8 cellular contexts compared by ENCODE assay signal in the genomic region with DNA sequence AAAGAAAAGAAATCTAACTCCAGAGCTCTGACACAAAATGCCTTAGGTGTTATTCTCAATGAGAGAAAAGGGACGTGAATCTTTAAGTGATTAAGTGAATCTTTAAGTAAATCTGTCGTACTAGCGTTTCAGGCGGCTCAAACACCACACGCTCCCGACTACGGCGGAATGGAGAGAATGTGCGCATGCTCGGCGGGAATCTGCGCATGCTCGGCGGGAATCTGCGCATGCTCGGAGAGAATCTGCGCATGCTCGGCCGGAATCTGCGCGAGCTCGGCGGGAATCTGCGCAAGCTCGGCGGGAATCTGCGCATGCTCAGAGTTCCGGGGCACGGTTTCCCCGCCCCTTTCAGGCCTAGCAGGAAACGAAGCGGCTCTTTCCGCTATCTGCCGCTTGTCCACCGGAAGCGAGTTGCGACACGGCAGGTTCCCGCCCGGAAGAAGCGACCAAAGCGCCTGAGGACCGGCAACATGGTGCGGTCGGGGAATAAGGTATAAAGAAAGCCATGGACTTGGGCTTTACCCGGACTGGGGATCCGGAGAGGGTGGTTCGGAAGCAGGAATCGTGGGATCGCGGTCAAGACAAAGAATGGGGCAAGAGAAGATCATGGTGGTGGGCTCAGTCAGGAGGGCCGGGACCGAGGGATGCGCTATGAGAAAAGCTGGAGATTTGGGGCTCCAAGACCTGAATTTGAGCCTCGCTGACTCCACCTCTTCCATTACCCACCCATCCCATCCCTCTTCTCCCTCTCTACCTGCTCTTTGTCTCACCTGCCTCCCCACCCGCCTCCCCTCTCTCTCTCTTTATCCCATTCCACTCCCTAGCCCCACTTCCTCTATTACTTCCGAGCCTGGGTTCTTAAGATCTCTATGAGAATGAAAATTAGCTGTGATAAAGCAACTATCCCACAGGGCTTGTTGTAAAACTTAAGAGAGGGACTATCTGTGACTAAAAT. TPM values are rescaled to one million over a fixed set of nuclear protein-coding genes. Genes with fewer than 3 reads are reported as not detected.
A peak's percentile ranks its signal among the peaks of the same experiment; 100 is the strongest.
DNase-seq lines count a peak whose midpoint lies in the region; ATAC-seq, FAIRE-seq and TF ChIP-seq lines count a peak whose summit lies in the region.

A gene (plus strand): TSS at position 382 of the 955 bp plus-strand sequence. CDS start 89 bp downstream, at position 471.

- CTCF ChIA-PET in activated B cell treated with CpG ODN at 0.5 μM for 24 hours (lab: Charles Lee): interaction anchor here (0.6 to 2.9 kb wide), 4 partner anchors 27 to 557 kb away, joined by 3 to 18 read pairs (median 4); no protein-coding TSS in a partner anchor

- peaks cover 0 to 3% of the 10 kb centered on the region in 2 donors for H3K36me3 ChIP-seq in small intestine (ENCODE audit: control insufficient read depth in 2 of 2, insufficient read depth in 2 of 2, low read length in 2 of 2)

- ATAC-seq in GM19025 (IDR thresholded peaks at IDR 0.05; ENCODE audit: low read depth, unreplicated experiment): peak; percentile 47
- ATAC-seq in HG03280 (IDR thresholded peaks at IDR 0.05; ENCODE audit: unreplicated experiment): peak; percentile 56
- peak; percentile 88 for ATAC-seq in activated B cell treated with CpG ODN at 0.5 μM for 24 hours (ENCODE audit: low read depth)

- H3K4me1 ChIP-seq in small intestine (ENCODE audit: control insufficient read depth in 2 of 2, insufficient read depth in 1 of 2, low read depth in 1 of 2, low read length in 1 of 2): peaks cover 0 to 4% of the 10 kb centered on the region in 2 donors

- peak within 1 kb of the TSS; percentile 99 for H3K4me3 Mint-ChIP-seq in activated B cell treated with CpG ODN at 0.5 μM for 24 hours

- H3K27ac ChIP-seq in small intestine (ENCODE audit: low read depth in 1 of 2, low read length in 1 of 2): peak within 1 kb of the TSS; percentile 73 to 96

- no peaks in the 10 kb centered on the region for H3K27me3 ChIP-seq in small intestine (ENCODE audit: control insufficient read depth in 2 of 2, insufficient read depth in 2 of 2, low read length in 2 of 2)

- DNase-seq in AG08395 (ENCODE audit: low spot score) (peak; percentile 98), NCI-H345 treated with DMSO at 0.1 percent for 48 hours (lab: John Stamatoyannopoulos, UW; ENCODE audit: unreplicated experiment) (peak; percentile 96), activated B cell treated with CpG ODN at 0.5 μM for 24 hours (peak; percentile 93), cardiac fibroblast (ENCODE audit: low read depth in 2 of 2) (peak; percentile 97 to 98), iPS-NIHi11 (ENCODE audit: low spot score) (peak; percentile 89), small intestine (peak; percentile 97)

- H3K27ac Mint-ChIP-seq in activated B cell treated with CpG ODN at 0.5 μM for 24 hours: peak within 1 kb of the TSS; percentile 99

- H3K9me3 ChIP-seq in small intestine (ENCODE audit: control insufficient read depth, low read depth): no peaks in the 10 kb centered on the region

- intact Hi-C loops in activated B cell treated with CpG ODN at 0.5 μM for 24 hours (cut with micrococcal nuclease): loop anchor here (1.0 to 2.0 kb wide), 3 partner anchors 28 to 303 kb away; a partner anchor contains a TSS

- peaks cover 57% of the 10 kb centered on the region for H3K4me1 Mint-ChIP-seq in activated B cell treated with CpG ODN at 0.5 μM for 24 hours

- peaks cover 49% of the 10 kb centered on the region for H3K36me3 Mint-ChIP-seq in activated B cell treated with CpG ODN at 0.5 μM for 24 hours (ENCODE audit: low read depth)

- 0% methylated on average over 57 of the region's 57 CpGs for WGBS in small intestine, 3 donors

- FAIRE-seq in small intestine (lab: Jason Lieb, UNC): no peak

- no peaks in the 10 kb centered on the region for H3K9me3 Mint-ChIP-seq in activated B cell treated with CpG ODN at 0.5 μM for 24 hours

- H3K4me3 ChIP-seq in cardiac fibroblast (replicated peaks in 1 of 2; ENCODE audit: low read depth in 2 of 2, low read length in 2 of 2) (peak within 1 kb of the TSS; percentile 90 to 91), small intestine (ENCODE audit: low read depth in 1 of 2, low read length in 2 of 2) (peak within 1 kb of the TSS; percentile 82 to 96)

- TF ChIP-seq CTCF in activated B cell treated with CpG ODN at 0.5 μM for 24 hours (IDR thresholded peaks at IDR 0.05) (no peak), cardiac fibroblast (IDR thresholded peaks at IDR 0.05; ENCODE audit: low read depth, low read length) (no peak)

- H3K27me3 Mint-ChIP-seq in activated B cell treated with CpG ODN at 0.5 μM for 24 hours: no peaks in the 10 kb centered on the region

- POLR2A ChIA-PET in activated B cell treated with CpG ODN at 0.5 μM for 24 hours (lab: Charles Lee): interaction anchor here (0.6 to 3.5 kb wide), 13 partner anchors 25 to 1308 kb away, joined by 3 to 15 read pairs (median 6); a partner anchor contains a TSS

RNA-seq across cellular contexts. Expression of the gene that starts here (rescaled TPM):
- 303 and 311 TPM in 2 replicates for total RNA-seq in activated B cell treated with CpG ODN at 0.5 μM for 24 hours
- polyA plus RNA-seq in small intestine: 100 to 1,000 TPM in 1 of 3 donors, 10 to 100 TPM in 2; 76.7 to 119 (median 79.7) TPM

Comparison
In these comparisons a context has a peak if more than half of its experiments do, and no peak if none do; other contexts are left out.
1. Peak in every context shown above with its lines: DNase-seq, ATAC-seq, H3K4me3 ChIP-seq and H3K27ac ChIP-seq.